20 cellular contexts compared by ENCODE assay signal in genomic region chr1:211688421-211688820, GRCh38. TPM values are rescaled to one million over a fixed set of nuclear protein-coding genes. Genes with fewer than 3 reads are reported as not detected.
DNase-seq lines count a peak whose midpoint lies in the region; ATAC-seq lines count a peak whose summit lies in the region.
"Had no signal": no experiment of that assay in that cellular context is flagged by ENCODE, and none has a peak within 500 bp of the region (broad histone marks: within the 10 kb centered on the region; RNA-seq: fewer than 3 reads in every experiment).

No MANE protein-coding gene starts in this region.

- H3K9me3 Mint-ChIP-seq in activated CD8-positive, alpha-beta memory T cell treated with anti-CD3 and anti-CD28 coated beads, Interleukin-2, amount 10 ng/mL, durations not matched to agents 7 days and 5 days (ENCODE audit: low read depth) = no peaks in the 10 kb centered on the region
- H3K9me3 Mint-ChIP-seq in activated CD8-positive, alpha-beta T cell treated with anti-CD3 and anti-CD28 coated beads, Interleukin-2, amount 10 ng/mL, durations not matched to agents 7 days and 5 days (ENCODE audit: insufficient read depth) = no peaks in the 10 kb centered on the region
- H3K9me3 Mint-ChIP-seq in immature natural killer cell = peaks cover 0 to under 1% (median 0%) of the 10 kb centered on the region in 6 donors
- H3K9me3 Mint-ChIP-seq in stimulated activated memory B cell treated with anti-CD40 and anti-IgM and Interleukin-4, amounts not matched to agents 10 μg/mL and 1 μg/mL and 100 μg/mL, for 72 hours = no peaks in the 10 kb centered on the region
- H3K9me3 Mint-ChIP-seq: H9 had no signal

- H3K4me1 Mint-ChIP-seq in activated CD8-positive, alpha-beta memory T cell treated with anti-CD3 and anti-CD28 coated beads, Interleukin-2, amount 10 ng/mL, durations not matched to agents 7 days and 5 days = peaks cover 17% of the 10 kb centered on the region
- peaks cover 21% of the 10 kb centered on the region for H3K4me1 Mint-ChIP-seq in activated CD8-positive, alpha-beta T cell treated with anti-CD3 and anti-CD28 coated beads, Interleukin-2, amount 10 ng/mL, durations not matched to agents 7 days and 5 days (ENCODE audit: low read depth)
- peaks cover 52 to 68% of the 10 kb centered on the region in 2 donors for H3K4me1 Mint-ChIP-seq in immature natural killer cell
- H3K4me1 Mint-ChIP-seq in stimulated activated memory B cell treated with anti-CD40 and anti-IgM and Interleukin-4, amounts not matched to agents 10 μg/mL and 1 μg/mL and 100 μg/mL, for 72 hours = peaks cover 15% of the 10 kb centered on the region
- H3K4me1 Mint-ChIP-seq: CD14-positive monocyte, H9 had no signal

- CTCF ChIA-PET in activated CD8-positive, alpha-beta memory T cell treated with anti-CD3 and anti-CD28 coated beads, Interleukin-2, amount 10 ng/mL, durations not matched to agents 7 days and 5 days (lab: Charles Lee) = no interaction called here
- CTCF ChIA-PET in activated CD8-positive, alpha-beta T cell treated with anti-CD3 and anti-CD28 coated beads, Interleukin-2, amount 10 ng/mL, durations not matched to agents 7 days and 5 days (lab: Charles Lee) = no interaction called here

- H3K4me3 Mint-ChIP-seq in activated CD8-positive, alpha-beta memory T cell treated with anti-CD3 and anti-CD28 coated beads, Interleukin-2, amount 10 ng/mL, durations not matched to agents 7 days and 5 days = peak overlapping the region; percentile 59
- H3K4me3 Mint-ChIP-seq in activated CD8-positive, alpha-beta T cell treated with anti-CD3 and anti-CD28 coated beads, Interleukin-2, amount 10 ng/mL, durations not matched to agents 7 days and 5 days = peak overlapping the region; percentile 12
- peak overlapping the region; percentile 69 to 81 (median 80) for H3K4me3 Mint-ChIP-seq in immature natural killer cell
- no peak overlapping the region for H3K4me3 Mint-ChIP-seq in stimulated activated memory B cell treated with anti-CD40 and anti-IgM and Interleukin-4, amounts not matched to agents 10 μg/mL and 1 μg/mL and 100 μg/mL, for 72 hours
- H3K4me3 Mint-ChIP-seq: CD14-positive monocyte, H9 had no signal

- peak overlapping the region; percentile 65 for H3K27ac Mint-ChIP-seq in activated CD8-positive, alpha-beta memory T cell treated with anti-CD3 and anti-CD28 coated beads, Interleukin-2, amount 10 ng/mL, durations not matched to agents 7 days and 5 days
- H3K27ac Mint-ChIP-seq in activated CD8-positive, alpha-beta T cell treated with anti-CD3 and anti-CD28 coated beads, Interleukin-2, amount 10 ng/mL, durations not matched to agents 7 days and 5 days = peak overlapping the region; percentile 5
- peak overlapping the region; percentile 73 to 96 (median 84) for H3K27ac Mint-ChIP-seq in immature natural killer cell
- H3K27ac Mint-ChIP-seq in stimulated activated memory B cell treated with anti-CD40 and anti-IgM and Interleukin-4, amounts not matched to agents 10 μg/mL and 1 μg/mL and 100 μg/mL, for 72 hours = peak overlapping the region; percentile 40
- H3K27ac Mint-ChIP-seq: CD14-positive monocyte, H9 had no signal

- no peak for ATAC-seq in activated CD8-positive, alpha-beta memory T cell treated with anti-CD3 and anti-CD28 coated beads, Interleukin-2, amount 10 ng/mL, durations not matched to agents 7 days and 5 days
- ATAC-seq in activated CD8-positive, alpha-beta T cell treated with anti-CD3 and anti-CD28 coated beads, Interleukin-2, amount 10 ng/mL, durations not matched to agents 7 days and 5 days = no peak
- no peak for ATAC-seq in stimulated activated memory B cell treated with anti-CD40 and anti-IgM and Interleukin-4, amounts not matched to agents 10 μg/mL and 1 μg/mL and 100 μg/mL, for 72 hours

- no peaks in the 10 kb centered on the region for H3K36me3 Mint-ChIP-seq in activated CD8-positive, alpha-beta memory T cell treated with anti-CD3 and anti-CD28 coated beads, Interleukin-2, amount 10 ng/mL, durations not matched to agents 7 days and 5 days
- no peaks in the 10 kb centered on the region for H3K36me3 Mint-ChIP-seq in activated CD8-positive, alpha-beta T cell treated with anti-CD3 and anti-CD28 coated beads, Interleukin-2, amount 10 ng/mL, durations not matched to agents 7 days and 5 days (ENCODE audit: low read depth)
- H3K36me3 Mint-ChIP-seq in immature natural killer cell = no peaks in the 10 kb centered on the region
- no peaks in the 10 kb centered on the region for H3K36me3 Mint-ChIP-seq in stimulated activated memory B cell treated with anti-CD40 and anti-IgM and Interleukin-4, amounts not matched to agents 10 μg/mL and 1 μg/mL and 100 μg/mL, for 72 hours
- H3K36me3 Mint-ChIP-seq: CD14-positive monocyte had no signal

- H3K27me3 Mint-ChIP-seq in activated CD8-positive, alpha-beta memory T cell treated with anti-CD3 and anti-CD28 coated beads, Interleukin-2, amount 10 ng/mL, durations not matched to agents 7 days and 5 days = no peaks in the 10 kb centered on the region
- peaks cover 8% of the 10 kb centered on the region for H3K27me3 Mint-ChIP-seq in activated CD8-positive, alpha-beta T cell treated with anti-CD3 and anti-CD28 coated beads, Interleukin-2, amount 10 ng/mL, durations not matched to agents 7 days and 5 days (ENCODE audit: low read depth)
- peaks cover 1 to 4% (median 2%) of the 10 kb centered on the region in 3 donors for H3K27me3 Mint-ChIP-seq in immature natural killer cell (ENCODE audit: low read depth in 3 of 3)
- no peaks in the 10 kb centered on the region for H3K27me3 Mint-ChIP-seq in stimulated activated memory B cell treated with anti-CD40 and anti-IgM and Interleukin-4, amounts not matched to agents 10 μg/mL and 1 μg/mL and 100 μg/mL, for 72 hours

- POLR2A ChIA-PET in activated CD8-positive, alpha-beta T cell treated with anti-CD3 and anti-CD28 coated beads, Interleukin-2, amount 10 ng/mL, durations not matched to agents 7 days and 5 days (lab: Charles Lee) = no interaction called here

- no peak for DNase-seq in activated CD8-positive, alpha-beta memory T cell treated with anti-CD3 and anti-CD28 coated beads, Interleukin-2, amount 10 ng/mL, durations not matched to agents 7 days and 5 days
- DNase-seq in activated CD8-positive, alpha-beta memory T cell treated with anti-CD3 and anti-CD28 coated beads, Interleukin-2, amount 50 U/mL, for 4 hours = no peak
- DNase-seq in activated CD8-positive, alpha-beta T cell treated with anti-CD3 and anti-CD28 coated beads, Interleukin-2, amount 10 ng/mL, durations not matched to agents 7 days and 5 days = no peak
- DNase-seq in immature natural killer cell = no peak
- no peak for DNase-seq in NCI-H510A (lab: John Stamatoyannopoulos, UW)
- DNase-seq in GM19240 (ENCODE audit: insufficient read length, low spot score) = no peak
- DNase-seq in activated gamma-delta T cell (lab: John Stamatoyannopoulos, UW) = no peak
- DNase-seq: EL, GF-D8, GM23248, H9, KG1, NCI-H1092 treated with DMSO at 0.1 percent for 48 hours, NCI-H1436 treated with DMSO at 0.1 percent for 48 hours, NCI-H1930, NCI-H748 treated with DMSO at 0.1 percent for 48 hours, PC-9, SHP77 had no signal

RNA-seq across cellular contexts. Expression of gene NEK2, which starts 13.0 kb away (rescaled TPM):
- total RNA-seq in activated CD8-positive, alpha-beta memory T cell treated with anti-CD3 and anti-CD28 coated beads, Interleukin-2, amount 10 ng/mL, durations not matched to agents 7 days and 5 days = 10 to 100 TPM; 42.5 to 48.4 TPM
- total RNA-seq in activated CD8-positive, alpha-beta T cell treated with anti-CD3 and anti-CD28 coated beads, Interleukin-2, amount 10 ng/mL, durations not matched to agents 7 days and 5 days = 10 to 100 TPM; 52.6 to 54.1 TPM
- 1 to 10 TPM in 1 of 3 donors, under 1 TPM in 2; 0.39 to 1.4 (median 1.00) TPM for polyA plus RNA-seq in immature natural killer cell
- polyA plus RNA-seq: CD14-positive monocyte had no signal

Comparison
In these comparisons a context has a peak if more than half of its experiments do, and no peak if none do; other contexts are left out.
1. H3K27ac Mint-ChIP-seq: peak in every context shown above with its lines; median percentile 84 in immature natural killer cell; 65 in activated CD8-positive, alpha-beta memory T cell treated with anti-CD3 and anti-CD28 coated beads, Interleukin-2, amount 10 ng/mL, durations not matched to agents 7 days and 5 days; 40 in stimulated activated memory B cell treated with anti-CD40 and anti-IgM and Interleukin-4, amounts not matched to agents 10 μg/mL and 1 μg/mL and 100 μg/mL, for 72 hours; 5 in activated CD8-positive, alpha-beta T cell treated with anti-CD3 and anti-CD28 coated beads, Interleukin-2, amount 10 ng/mL, durations not matched to agents 7 days and 5 days.